ENCODE assay signal across 8 cellular contexts in genomic region chr12:98399532-98399931, GRCh38.
DNase-seq lines count a peak whose midpoint lies in the region; ATAC-seq and TF ChIP-seq lines count a peak whose summit lies in the region.
"Had no signal": no experiment of that assay in that cellular context is flagged by ENCODE, and none has a peak within 500 bp of the region (broad histone marks: within the 10 kb centered on the region; RNA-seq: fewer than 3 reads in every experiment).

No MANE protein-coding gene starts in this region.

- no peak overlapping the region for H3K27ac ChIP-seq in tibial artery
- H3K27ac ChIP-seq: cardiac muscle cell had no signal

- intact Hi-C loops in tibial artery (cut with DNase I; ENCODE audit: low total_unique reads): no loop called here

- no peaks in the 10 kb centered on the region for H3K27me3 ChIP-seq in tibial artery
- H3K27me3 ChIP-seq: cardiac muscle cell had no signal

- DNase-seq in RPMI8226 (peak; percentile 31), inferior parietal cortex (ENCODE audit: extremely low spot score) (peak; percentile 40), tibial artery (no peak)
- peak; percentile 46 to 60 for DNase-seq in stimulated activated CD8-positive, alpha-beta memory T cell treated with anti-CD3 and anti-CD28 coated beads, Interleukin-4, amount 100 ng/mL, for 4 hours (ENCODE audit: low read depth in 2 of 2, low spot score in 1 of 2)

- peak; percentile 38 for ATAC-seq in GM18517 (IDR thresholded peaks at IDR 0.05; ENCODE audit: unreplicated experiment)
- ATAC-seq in HG02973 (IDR thresholded peaks at IDR 0.05; ENCODE audit: unreplicated experiment): peak; percentile 31
- peak; percentile 82 for ATAC-seq in activated T-helper 17 cell treated with anti-CD3 and anti-CD28 coated beads, Interleukin-2, amount 50 U/mL, for 72 hours (replicated peaks)

- H3K36me3 ChIP-seq in tibial artery: no peaks in the 10 kb centered on the region
- H3K36me3 ChIP-seq: cardiac muscle cell had no signal

- H3K9me3 Mint-ChIP-seq in activated T-helper 17 cell treated with anti-CD3 and anti-CD28 coated beads, Interleukin-2, amount 50 U/mL, for 72 hours: no peaks in the 10 kb centered on the region

- H3K4me3 ChIP-seq in tibial artery: no peak overlapping the region
- H3K4me3 ChIP-seq: cardiac muscle cell had no signal

- H3K27me3 Mint-ChIP-seq in activated T-helper 17 cell treated with anti-CD3 and anti-CD28 coated beads, Interleukin-2, amount 50 U/mL, for 72 hours: no peaks in the 10 kb centered on the region

- peaks cover 18% of the 10 kb centered on the region for H3K4me1 Mint-ChIP-seq in activated T-helper 17 cell treated with anti-CD3 and anti-CD28 coated beads, Interleukin-2, amount 50 U/mL, for 72 hours

- H3K27ac Mint-ChIP-seq in activated T-helper 17 cell treated with anti-CD3 and anti-CD28 coated beads, Interleukin-2, amount 50 U/mL, for 72 hours: peak overlapping the region; percentile 49

- TF ChIP-seq CTCF in tibial artery (IDR thresholded peaks at IDR 0.05): no peak

- peaks cover 0 to 4% (median 0%) of the 10 kb centered on the region in 4 donors for H3K4me1 ChIP-seq in tibial artery

- no peaks in the 10 kb centered on the region for H3K9me3 ChIP-seq in tibial artery

- H3K36me3 Mint-ChIP-seq in activated T-helper 17 cell treated with anti-CD3 and anti-CD28 coated beads, Interleukin-2, amount 50 U/mL, for 72 hours (ENCODE audit: low read depth): no peaks in the 10 kb centered on the region

- peak overlapping the region; percentile 64 for H3K4me3 Mint-ChIP-seq in activated T-helper 17 cell treated with anti-CD3 and anti-CD28 coated beads, Interleukin-2, amount 50 U/mL, for 72 hours

Comparison
In these comparisons a context has a peak if more than half of its experiments do, and no peak if none do; other contexts are left out.
1. ATAC-seq: peak in every context shown above with its lines; median percentile 82 in activated T-helper 17 cell treated with anti-CD3 and anti-CD28 coated beads, Interleukin-2, amount 50 U/mL, for 72 hours; 38 in GM18517; 31 in HG02973.
2. DNase-seq: peak in RPMI8226 (single experiment), inferior parietal cortex (single experiment) and stimulated activated CD8-positive, alpha-beta memory T cell treated with anti-CD3 and anti-CD28 coated beads, Interleukin-4, amount 100 ng/mL, for 4 hours (2 of 2); none in tibial artery (0 of 2).